ENCODE assay signal across 14 cellular contexts in the genomic region with DNA sequence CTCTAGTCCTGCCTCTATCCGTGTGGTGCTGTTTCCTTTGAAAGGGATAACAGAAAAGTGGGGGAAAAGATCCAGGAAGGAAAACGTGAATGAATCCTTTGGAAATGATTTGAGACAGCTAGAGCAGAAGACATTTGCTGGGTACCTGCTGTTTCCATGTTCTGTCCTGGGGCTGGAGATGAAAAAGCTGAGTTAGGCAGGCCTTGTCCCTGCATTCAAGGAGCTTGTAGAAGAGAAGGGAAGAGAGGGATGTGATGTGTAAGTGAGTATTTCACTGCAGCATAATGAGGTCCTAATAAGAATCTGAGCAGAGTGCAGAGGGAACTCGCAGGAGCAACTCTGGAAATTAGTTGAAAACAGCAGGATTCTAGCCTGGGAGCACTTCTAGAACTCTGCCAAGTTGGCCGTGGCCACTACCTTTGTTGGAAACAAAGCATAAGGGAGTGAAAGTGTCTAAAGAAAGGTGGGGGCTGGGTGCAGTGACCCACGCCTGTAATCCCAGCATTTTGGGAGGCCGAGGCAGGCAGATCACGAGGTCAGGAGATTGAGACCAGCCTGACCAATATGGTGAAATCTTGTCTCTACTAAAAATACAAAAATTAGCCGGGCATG. TPM values are rescaled to one million over a fixed set of nuclear protein-coding genes. Genes with fewer than 3 reads are reported as not detected.
A peak's percentile ranks its signal among the peaks of the same experiment; 100 is the strongest.
DNase-seq lines count a peak whose midpoint lies in the region; ATAC-seq, FAIRE-seq and TF ChIP-seq lines count a peak whose summit lies in the region.
"Had no signal": no experiment of that assay in that cellular context is flagged by ENCODE, and none has a peak within 500 bp of the region (broad histone marks: within the 10 kb centered on the region; RNA-seq: fewer than 3 reads in every experiment).

No MANE protein-coding gene starts in this region.

- DNase-seq in GM12878 (ENCODE audit: low read depth, low spot score) = no peak
- DNase-seq in stomach = no peak
- DNase-seq in NCI-H1694 treated with DMSO at 0.1 percent for 48 hours (lab: John Stamatoyannopoulos, UW) = no peak
- no peak for DNase-seq in H54 (ENCODE audit: insufficient read length, low spot score)
- DNase-seq: activated CD4-positive, alpha-beta T cell treated with anti-CD3 and anti-CD28 coated beads, Interleukin-2, amount 50 U/mL, for 4 hours; activated naive CD4-positive, alpha-beta T cell; CD4-positive, alpha-beta T cell; NCI-H2029; NK-92 treated with Interleukin-12 subunit alpha and Interleukin-12 subunit beta, amount 100 ng/mL, for 24 hours had no signal

- no peak overlapping the region for H2AFZ ChIP-seq in GM12878 (ENCODE audit: control insufficient read depth, low read depth, low read length)

- TF ChIP-seq EP300 in GM12878 (IDR thresholded peaks at IDR 0.05; ENCODE audit: borderline replicate concordance in 1 of 2, control insufficient read depth in 1 of 2, low read depth in 2 of 2, low read length in 2 of 2) (no peak), stomach (IDR thresholded peaks at IDR 0.05) (no peak)

- H3K36me3 Mint-ChIP-seq in IgD-negative memory B cell = peaks cover 3% of the 10 kb centered on the region

- H3K4me1 ChIP-seq in GM12878 (ENCODE audit: control insufficient read depth, insufficient read depth, low read length) = peaks cover 39% of the 10 kb centered on the region
- H3K4me1 ChIP-seq in stomach = peaks cover 41 to 94% (median 72%) of the 10 kb centered on the region in 4 donors

- SMC1A ChIA-PET in GM12878 (lab: Charles Lee; ENCODE audit: uncharacterized antibody, unreplicated experiment) = interaction anchor here (1.3 to 2.6 kb wide), 6 partner anchors 12 to 46 kb away, joined by 3 to 12 read pairs (median 6); a partner anchor contains a TSS

- H3K9me3 ChIP-seq in GM12878 (replicated peaks; ENCODE audit: control insufficient read depth, insufficient read depth, low read length) (no peaks in the 10 kb centered on the region), stomach (no peaks in the 10 kb centered on the region)

- no peak overlapping the region for H3K9ac ChIP-seq in GM12878 (ENCODE audit: control insufficient read depth, insufficient read depth, low read length)

- peak overlapping the region; percentile 47 to 87 (median 85) for H3K4me3 Mint-ChIP-seq in IgD-negative memory B cell
- H3K4me3 Mint-ChIP-seq: CD4-positive, alpha-beta T cell; central memory CD8-positive, alpha-beta T cell had no signal

- intact Hi-C loops in GM12878 (cut with micrococcal nuclease; ENCODE audit: unreplicated experiment) (no loop called here), stomach (cut with DNase I; ENCODE audit: low total_unique reads) (no loop called here)

- H4K20me1 ChIP-seq in GM12878 (ENCODE audit: control insufficient read depth, insufficient read depth) = no peaks in the 10 kb centered on the region

- RAD21 ChIA-PET in GM12878 (lab: Charles Lee; ENCODE audit: unreplicated experiment) = interaction anchor here (0.9 to 1.3 kb wide), 3 partner anchors 8 to 46 kb away, joined by 3 to 5 read pairs (median 4); a partner anchor contains a TSS

- H3K36me3 ChIP-seq in GM12878 (ENCODE audit: control insufficient read depth in 2 of 2, insufficient read depth in 2 of 2, low read length in 1 of 2) (no peaks in the 10 kb centered on the region), stomach (no peaks in the 10 kb centered on the region)

- H3K79me2 ChIP-seq in GM12878 (ENCODE audit: control insufficient read depth, insufficient read depth, low read length) = peaks cover 8% of the 10 kb centered on the region; the same call in 1 of the 2 replicates

- no peak overlapping the region for H3K27ac ChIP-seq in GM12878 (ENCODE audit: control insufficient read depth, insufficient read depth)
- peak overlapping the region; percentile 67 for H3K27ac ChIP-seq in layer of hippocampus (ENCODE audit: low read depth, low read length)
- H3K27ac ChIP-seq in stomach = peak overlapping the region in 3 of 5 donors; percentile 93 to 97 (median 94)

- peaks cover 28 to 63% (median 48%) of the 10 kb centered on the region in 3 donors for H3K4me1 Mint-ChIP-seq in IgD-negative memory B cell

- TF ChIP-seq RAD21 in GM12878 (IDR thresholded peaks at IDR 0.05; ENCODE audit: insufficient read depth, low read depth, low read length) = no peak

- ATAC-seq in GM12878 (no peak), GM19351 (IDR thresholded peaks at IDR 0.05; ENCODE audit: unreplicated experiment) (no peak), HG02610 (IDR thresholded peaks at IDR 0.05; ENCODE audit: unreplicated experiment) (no peak)

- H3K27me3 ChIP-seq in GM12878 (replicated peaks in 1 of 2; ENCODE audit: control insufficient read depth in 2 of 2, insufficient read depth in 2 of 2, low read length in 1 of 2) (no peaks in the 10 kb centered on the region), layer of hippocampus (ENCODE audit: control insufficient read depth, insufficient read depth, low read length) (no peaks in the 10 kb centered on the region), stomach (no peaks in the 10 kb centered on the region)

- no peak for FAIRE-seq in GM12878 (lab: Jason Lieb, UNC)
- no peak for FAIRE-seq in H54 (lab: Jason Lieb, UNC)

- 78% methylated on average over 8 of the region's 8 CpGs for WGBS in GM12878 (ENCODE audit: insufficient coverage, insufficient replicate concordance, low lambda C conversion rate, missing lambda C conversion rate)
- 60 to 71% (median 64%) methylated on average over 8 of the region's 8 CpGs for WGBS in stomach, 5 donors

- in situ Hi-C loops in GM12878 (cut with MboI) = no loop called here

- no peak for TF ChIP-seq CTCF in GM12878 (IDR thresholded peaks at IDR 0.05 in 2 of 3, conservative IDR thresholded peaks at IDR 0.05 in 1 of 3; ENCODE audit: control insufficient read depth in 2 of 3, extremely low read depth in 1 of 3, insufficient read depth in 1 of 3, low read depth in 3 of 3, low read length in 3 of 3)
- TF ChIP-seq CTCF in stomach (IDR thresholded peaks at IDR 0.05) = no peak

- H3K4me3 ChIP-seq in GM12878 = no peak overlapping the region
- peak overlapping the region in 1 of 4 donors; percentile 1 for H3K4me3 ChIP-seq in stomach

- H3K27ac Mint-ChIP-seq in IgD-negative memory B cell = peak overlapping the region; percentile 53 to 92 (median 89)
- H3K27ac Mint-ChIP-seq: CD4-positive, alpha-beta T cell had no signal

- H3K27me3 Mint-ChIP-seq in IgD-negative memory B cell = no peaks in the 10 kb centered on the region
- H3K27me3 Mint-ChIP-seq: CD4-positive, alpha-beta T cell; central memory CD8-positive, alpha-beta T cell had no signal

- BruUV-seq in GM12878 (replicated peaks; lab: Mats Ljungman, UMichigan) = TSS peak; percentile 76

- no peak for TF ChIP-seq POLR2A in GM12878 (IDR thresholded peaks at IDR 0.05; ENCODE audit: low read depth, low read length)
- TF ChIP-seq POLR2A in stomach (IDR thresholded peaks at IDR 0.05) = no peak
- TF ChIP-seq POLR2A in H54 (IDR thresholded peaks at IDR 0.05; ENCODE audit: low read depth, low read length) = no peak

- CTCF ChIA-PET in GM12878 (lab: Yijun Ruan, JAX) = interaction anchor here (0.8 to 1.2 kb wide), 5 partner anchors 11 to 45 kb away, joined by 3 read pairs; no protein-coding TSS in a partner anchor

- POLR2A ChIA-PET in GM12878 (lab: Charles Lee) = interaction anchor here (0.6 to 2.6 kb wide), 9 partner anchors 8 to 45 kb away, joined by 3 to 10 read pairs (median 4); a partner anchor contains a TSS

- 0 out of 2 replicates have a peak overlapping the region, but pooled peaks have one; percentile 22 for H3K4me2 ChIP-seq in GM12878 (ENCODE audit: control insufficient read depth, insufficient read depth)

- H3K9me3 Mint-ChIP-seq in IgD-negative memory B cell = peaks cover 0 to 1% (median 0%) of the 10 kb centered on the region in 3 donors
- H3K9me3 Mint-ChIP-seq: CD4-positive, alpha-beta T cell; central memory CD8-positive, alpha-beta T cell had no signal

RNA-seq across cellular contexts. Expression of a gene that starts 13.8 kb away (rescaled TPM):
- polyA plus RNA-seq in IgD-negative memory B cell (191 TPM), GM12878 (2011; rRNA removed) (3.9 and 8.7 TPM in 2 replicates), GM12878 (2014; fragmentation: Illumina TruSeq; extraction: Trizol) (3.7 and 8.1 TPM in 2 replicates), GM12878 (2014; fragmentation: Nextera tagmentation; extraction: Ambion mirVana) (1 to 10 TPM in 1 of 2 experiments, under 1 TPM in 1; 0.87 to 1.4 TPM), GM12878 (2014; rRNA removed) (16.3 and 18.1 TPM in 2 replicates), GM12878 (2016; fragmentation: Nextera tagmentation; extraction: Ambion mirVana) (10 to 100 TPM in 1 of 2 experiments, 1 to 10 TPM in 1; 10.0 to 10.8 TPM), stomach (10 to 100 TPM; 11.3 to 81.4 (median 17.2) TPM)
- total RNA-seq in GM12878 (2013; cell fraction: nucleolus; rRNA removed) = 76.9 and 77.1 TPM in 2 replicates
- total RNA-seq in GM12878 (2014; rRNA removed) (10.4 and 13.4 TPM in 2 replicates), GM12878 (2014; rRNA removed; fragmentation: Illumina TruSeq; extraction: Trizol) (7.7 and 8.8 TPM in 2 replicates), GM12878 (2021) (23.5 and 26.0 TPM in 2 replicates), stomach (100 to 1,000 TPM in 1 of 5 donors, 10 to 100 TPM in 4; 37.9 to 199 (median 54.0) TPM)
- 5.7 TPM for polyA plus RNA-seq in GM12878 (2011; ENCODE audit: low read depth)
- 9.1 and 11.6 TPM in 2 replicates for polyA plus RNA-seq in GM12878 (2011; cell fraction: cytosol; rRNA removed)
- 40.5 and 46.0 TPM in 2 replicates for polyA plus RNA-seq in GM12878 (2011; cell fraction: nucleus; rRNA removed)
- polyA plus RNA-seq in GM12878 (2012) = 12.4 and 13.5 TPM in 2 replicates
- polyA minus RNA-seq in GM12878 (2011; rRNA and poly(A)+ RNA removed) = 18.4 and 36.0 TPM in 2 replicates
- 6.4 and 14.2 TPM in 2 replicates for polyA minus RNA-seq in GM12878 (2011; cell fraction: cytosol; rRNA and poly(A)+ RNA removed)
- polyA minus RNA-seq in GM12878 (2011; cell fraction: nucleus; rRNA and poly(A)+ RNA removed) = 13.7 and 25.4 TPM in 2 replicates

RNA-seq across cellular contexts. Expression of a gene that starts 46.4 kb away (rescaled TPM):
- polyA plus RNA-seq in IgD-negative memory B cell (304 TPM), GM12878 (2011; rRNA removed) (78.5 and 155 TPM in 2 replicates), GM12878 (2014; fragmentation: Illumina TruSeq; extraction: Trizol) (42.7 and 83.0 TPM in 2 replicates), GM12878 (2014; fragmentation: Nextera tagmentation; extraction: Ambion mirVana) (10 to 100 TPM; 10.8 to 42.5 TPM), GM12878 (2014; rRNA removed) (141 and 142 TPM in 2 replicates), GM12878 (2016; fragmentation: Nextera tagmentation; extraction: Ambion mirVana) (100 to 1,000 TPM; 128 to 134 TPM), stomach (100 to 1,000 TPM; 128 to 206 (median 158) TPM)
- 10.1 and 10.3 TPM in 2 replicates for total RNA-seq in GM12878 (2013; cell fraction: nucleolus; rRNA removed)
- total RNA-seq in GM12878 (2014; rRNA removed) (67.1 and 73.8 TPM in 2 replicates), GM12878 (2014; rRNA removed; fragmentation: Illumina TruSeq; extraction: Trizol) (51.4 and 53.0 TPM in 2 replicates), GM12878 (2021) (80.8 and 88.8 TPM in 2 replicates), stomach (100 to 1,000 TPM in 1 of 5 donors, 10 to 100 TPM in 4; 27.4 to 166 (median 36.6) TPM)
- polyA plus RNA-seq in GM12878 (2011; ENCODE audit: low read depth) = 55.1 TPM
- 207 and 248 TPM in 2 replicates for polyA plus RNA-seq in GM12878 (2011; cell fraction: cytosol; rRNA removed)
- polyA plus RNA-seq in GM12878 (2011; cell fraction: nucleus; rRNA removed) = 114 and 156 TPM in 2 replicates
- 109 and 142 TPM in 2 replicates for polyA plus RNA-seq in GM12878 (2012)
- 57.2 and 93.1 TPM in 2 replicates for polyA minus RNA-seq in GM12878 (2011; rRNA and poly(A)+ RNA removed)
- polyA minus RNA-seq in GM12878 (2011; cell fraction: cytosol; rRNA and poly(A)+ RNA removed) = 17.9 and 31.4 TPM in 2 replicates
- polyA minus RNA-seq in GM12878 (2011; cell fraction: nucleus; rRNA and poly(A)+ RNA removed) = 11.7 and 13.8 TPM in 2 replicates

RNA-seq across cellular contexts. Expression of a gene that starts 46.6 kb away (rescaled TPM):
- polyA plus RNA-seq in IgD-negative memory B cell = 1.3 TPM
- total RNA-seq in GM12878 (2013; cell fraction: nucleolus; rRNA removed) = 14.4 and 14.8 TPM in 2 replicates
- total RNA-seq in GM12878 (2014; rRNA removed) = 5.2 and 5.6 TPM in 2 replicates
- total RNA-seq in GM12878 (2014; rRNA removed; fragmentation: Illumina TruSeq; extraction: Trizol) = 2.7 and 3.5 TPM in 2 replicates
- total RNA-seq in GM12878 (2021) = 7.8 and 8.9 TPM in 2 replicates
- polyA plus RNA-seq in GM12878 (2011; ENCODE audit: low read depth) = 1.8 TPM
- 1.5 and 3.2 TPM in 2 replicates for polyA plus RNA-seq in GM12878 (2011; rRNA removed)
- polyA plus RNA-seq in GM12878 (2011; cell fraction: cytosol; rRNA removed) = 3.5 and 3.8 TPM in 2 replicates
- 7.7 and 7.9 TPM in 2 replicates for polyA plus RNA-seq in GM12878 (2011; cell fraction: nucleus; rRNA removed)
- polyA plus RNA-seq in GM12878 (2012) = 2.5 and 2.6 TPM in 2 replicates
- 0.90 and 2.2 TPM in 2 replicates for polyA plus RNA-seq in GM12878 (2014; fragmentation: Illumina TruSeq; extraction: Trizol)
- under 1 TPM; 0.68 to 0.85 TPM for polyA plus RNA-seq in GM12878 (2014; fragmentation: Nextera tagmentation; extraction: Ambion mirVana)
- 4.3 TPM in 2 replicates for polyA plus RNA-seq in GM12878 (2014; rRNA removed)
- polyA plus RNA-seq in GM12878 (2016; fragmentation: Nextera tagmentation; extraction: Ambion mirVana) = 1 to 10 TPM; 2.1 to 3.8 TPM
- polyA minus RNA-seq in GM12878 (2011; rRNA and poly(A)+ RNA removed) = 7.0 and 18.5 TPM in 2 replicates
- 1.7 and 4.5 TPM in 2 replicates for polyA minus RNA-seq in GM12878 (2011; cell fraction: cytosol; rRNA and poly(A)+ RNA removed)
- polyA minus RNA-seq in GM12878 (2011; cell fraction: nucleus; rRNA and poly(A)+ RNA removed) = 13.9 and 18.6 TPM in 2 replicates
- 10 to 100 TPM in 1 of 5 donors, 1 to 10 TPM in 2, under 1 TPM in 1, not detected in 1; under 0.01 to 26.6 (median 5.9) TPM for total RNA-seq in stomach
- polyA plus RNA-seq in stomach = 1 to 10 TPM in 2 of 3 donors, under 1 TPM in 1; 0.92 to 3.2 (median 2.4) TPM
